23 cellular contexts compared by ENCODE assay signal in genomic region chr11:27673979-27674663, GRCh38.
A peak's percentile ranks its signal among the peaks of the same experiment; 100 is the strongest.
DNase-seq lines count a peak whose midpoint lies in the region; TF ChIP-seq lines count a peak whose summit lies in the region.
"Had no signal": no experiment of that assay in that cellular context is flagged by ENCODE, and none has a peak within 500 bp of the region (broad histone marks: within the 10 kb centered on the region; RNA-seq: fewer than 3 reads in every experiment).

No MANE protein-coding gene starts in this region.

- no peaks in the 10 kb centered on the region for H3K27me3 ChIP-seq in brain microvascular endothelial cell (replicated peaks)
- H3K27me3 ChIP-seq: ascending aorta, left lung, upper lobe of right lung had no signal

- DNase-seq in DMS 273 (lab: John Stamatoyannopoulos, UW; ENCODE audit: unreplicated experiment) (peak; percentile 29), DMS 273 treated with DMSO at 0.1 percent for 48 hours (lab: John Stamatoyannopoulos, UW) (no peak), NCI-H446 treated with DMSO at 0.1 percent for 48 hours (lab: John Stamatoyannopoulos, UW) (peak; percentile 26), epithelial cell of esophagus (ENCODE audit: low read depth) (peak; percentile 97), CD1c-positive myeloid dendritic cell (ENCODE audit: extremely low spot score) (no peak), T1000 (lab: John Stamatoyannopoulos, UW) (no peak), brain microvascular endothelial cell (no peak)
- DNase-seq: activated CD4-positive, alpha-beta T cell treated with anti-CD3 and anti-CD28 coated beads, Interleukin-2, amount 50 U/mL, for 4 hours; activated CD4-positive, CD25-positive, alpha-beta regulatory T cell; activated CD8-positive, alpha-beta memory T cell treated with anti-CD3 and anti-CD28 coated beads, Interleukin-2, amount 50 U/mL, for 4 hours; CD4-positive, alpha-beta memory T cell; GDM1; H9; left lung; naive thymus-derived CD8-positive, alpha-beta T cell; NCI-H2171; NCI-H526 treated with DMSO at 0.1 percent for 48 hours; substantia nigra; upper lobe of right lung had no signal

- peak overlapping the region in 11 of 21 experiments; percentile 3 to 68 (median 50) for H3K27ac ChIP-seq in skin epidermis
- H3K27ac ChIP-seq in brain microvascular endothelial cell, result no peak overlapping the region
- H3K27ac ChIP-seq: 22Rv1, ascending aorta, KMS-11, left lung, upper lobe of right lung had no signal

- no peak for TF ChIP-seq CTCF in epithelial cell of esophagus (IDR thresholded peaks at IDR 0.05; ENCODE audit: insufficient read depth, low read depth, low read length, missing control alignments)
- TF ChIP-seq CTCF in brain microvascular endothelial cell (IDR thresholded peaks at IDR 0.05; ENCODE audit: low read depth, low read length, missing control alignments), result no peak

- H3K4me3 ChIP-seq in epithelial cell of esophagus (ENCODE audit: low read length) (peak overlapping the region; percentile 41), skin epidermis (no peak overlapping the region), brain microvascular endothelial cell (ENCODE audit: low read depth, low read length) (no peak overlapping the region)
- H3K4me3 ChIP-seq: ascending aorta, left lung, upper lobe of right lung had no signal

- no peaks in the 10 kb centered on the region for H3K36me3 ChIP-seq in brain microvascular endothelial cell (replicated peaks)
- H3K36me3 ChIP-seq: ascending aorta, left lung, upper lobe of right lung had no signal

- in situ Hi-C loops in brain microvascular endothelial cell (cut with HindIII; ENCODE audit: low pct_ligation_motif_present, low sequenced_read_pairs), result no loop called here

Comparison
In these comparisons a context has a peak if more than half of its experiments do, and no peak if none do; other contexts are left out.
1. DNase-seq: peak in DMS 273 (single experiment), NCI-H446 treated with DMSO at 0.1 percent for 48 hours (single experiment) and epithelial cell of esophagus (single experiment); none in DMS 273 treated with DMSO at 0.1 percent for 48 hours (single experiment), CD1c-positive myeloid dendritic cell (single experiment), T1000 (single experiment) and brain microvascular endothelial cell (single experiment).